24 cellular contexts compared by ENCODE assay signal in the genomic region with DNA sequence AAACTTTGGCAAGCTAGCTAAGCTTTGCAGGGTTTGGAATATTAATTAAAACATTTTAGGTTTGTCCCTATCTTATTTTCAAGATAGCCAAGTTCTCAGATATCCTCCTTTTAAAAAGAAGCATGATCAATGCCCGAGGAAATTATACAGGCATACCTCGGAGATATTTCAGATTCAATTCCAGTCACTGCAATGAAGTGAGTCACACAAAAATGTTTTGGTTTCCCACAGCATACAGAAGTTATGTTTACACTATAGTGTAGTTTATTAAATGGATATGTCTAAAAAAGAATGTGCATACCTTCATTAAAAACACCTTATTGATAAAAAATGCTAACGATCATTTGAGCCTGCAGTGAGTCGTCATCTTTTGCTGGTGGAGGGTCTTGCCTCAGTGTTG.
A peak's percentile ranks its signal among the peaks of the same experiment; 100 is the strongest.
DNase-seq lines count a peak whose midpoint lies in the region; ATAC-seq, FAIRE-seq and TF ChIP-seq lines count a peak whose summit lies in the region.
"Had no signal": no experiment of that assay in that cellular context is flagged by ENCODE, and none has a peak within 500 bp of the region (broad histone marks: within the 10 kb centered on the region; RNA-seq: fewer than 3 reads in every experiment).

No MANE protein-coding gene starts in this region.

- no TSS peak for BruUV-seq in mammary epithelial cell (replicated peaks; lab: Mats Ljungman, UMichigan)

- H3K27me3 ChIP-seq in astrocyte (ENCODE audit: insufficient read depth, low read length) (no peaks in the 10 kb centered on the region), mammary epithelial cell (ENCODE audit: insufficient read depth, low read length) (peaks cover 1% of the 10 kb centered on the region)
- H3K27me3 ChIP-seq: BE2C had no signal

- TF ChIP-seq CTCF in astrocyte (IDR thresholded peaks at IDR 0.05; ENCODE audit: insufficient read depth, low read depth, low read length) (no peak), choroid plexus epithelial cell (conservative IDR thresholded peaks at IDR 0.05; ENCODE audit: low read depth, low read length) (no peak), mammary epithelial cell (conservative IDR thresholded peaks at IDR 0.05 in 1 of 2, IDR thresholded peaks at IDR 0.05 in 1 of 2; ENCODE audit: extremely low read depth in 1 of 2, insufficient read depth in 1 of 2, low read depth in 1 of 2, low read length in 2 of 2) (no peak)

- FAIRE-seq in astrocyte (lab: Jason Lieb, UNC), result no peak
- FAIRE-seq: A204.1, GM12878, H54, HTR-8/SVneo had no signal

- H4K20me1 ChIP-seq in astrocyte (ENCODE audit: insufficient read depth, low read length) (no peaks in the 10 kb centered on the region), mammary epithelial cell (ENCODE audit: insufficient read depth, low read length) (no peaks in the 10 kb centered on the region)

- H3K27me3 Mint-ChIP-seq in astrocyte (ENCODE audit: low read depth, unreplicated experiment), result no peaks in the 10 kb centered on the region
- no peaks in the 10 kb centered on the region for H3K27me3 Mint-ChIP-seq in naive thymus-derived CD8-positive, alpha-beta T cell

- intact Hi-C loops in mammary epithelial cell (cut with micrococcal nuclease), result no loop called here

- H2AFZ ChIP-seq in astrocyte (ENCODE audit: low read depth, low read length) (no peak overlapping the region), mammary epithelial cell (ENCODE audit: low read depth, low read length) (no peak overlapping the region)
- H2AFZ ChIP-seq: GM23338 had no signal

- H3K4me3 ChIP-seq in astrocyte (ENCODE audit: insufficient read depth, low read depth, low read length) (no peak overlapping the region), choroid plexus epithelial cell (ENCODE audit: low read depth, low read length) (no peak overlapping the region), mammary epithelial cell (replicated peaks in 1 of 3; ENCODE audit: insufficient read depth in 1 of 3, low read depth in 2 of 3, low read length in 3 of 3) (no peak overlapping the region)
- H3K4me3 ChIP-seq: GM12878, GM23338 had no signal

- dilution Hi-C loops in mammary epithelial cell (cut with HindIII; ENCODE audit: low sequenced_read_pairs), result no loop called here

- no peak for DNase-seq in astrocyte (ENCODE audit: low read depth)
- peak; percentile 70 for DNase-seq in choroid plexus epithelial cell (ENCODE audit: low read depth)
- no peak for DNase-seq in naive thymus-derived CD8-positive, alpha-beta T cell
- no peak for DNase-seq in NCI-H2029 treated with DMSO at 0.1 percent for 48 hours (lab: John Stamatoyannopoulos, UW)
- DNase-seq in NCI-H345 treated with DMSO at 0.1 percent for 48 hours (lab: John Stamatoyannopoulos, UW; ENCODE audit: unreplicated experiment), result no peak
- no peak for DNase-seq in mammary epithelial cell
- DNase-seq: ACHN; BE2C; C1 segment of cervical spinal cord; CD4-positive, CD25-positive, alpha-beta regulatory T cell; CD8-positive, alpha-beta memory T cell; COR-L47; DMS 273 treated with DMSO at 0.1 percent for 48 hours; DMS53; DND-41; EL; HCEC 1CT had no signal

- peaks cover 7% of the 10 kb centered on the region for H3K9me3 Mint-ChIP-seq in astrocyte (ENCODE audit: unreplicated experiment)
- peaks cover 0 to 20% (median 10%) of the 10 kb centered on the region in 9 donors for H3K9me3 Mint-ChIP-seq in naive thymus-derived CD8-positive, alpha-beta T cell

- CTCF ChIA-PET in mammary epithelial cell (lab: Charles Lee; ENCODE audit: low non-redundant PET), result no interaction called here

- H3K4me1 Mint-ChIP-seq in astrocyte (ENCODE audit: low read depth, unreplicated experiment), result peaks cover 18% of the 10 kb centered on the region
- H3K4me1 Mint-ChIP-seq in naive thymus-derived CD8-positive, alpha-beta T cell, result peaks cover 19 to 52% (median 41%) of the 10 kb centered on the region in 4 donors
- H3K4me1 Mint-ChIP-seq: CD4-positive, CD25-positive, alpha-beta regulatory T cell; CD8-positive, alpha-beta memory T cell; GM23338 had no signal

- H3K27ac Mint-ChIP-seq in astrocyte (ENCODE audit: unreplicated experiment), result peak overlapping the region; percentile 13
- peak overlapping the region in 7 of 10 donors; percentile 2 to 87 (median 60) for H3K27ac Mint-ChIP-seq in naive thymus-derived CD8-positive, alpha-beta T cell
- H3K27ac Mint-ChIP-seq: CD8-positive, alpha-beta memory T cell; GM23338; IgD-negative memory B cell had no signal

- no peak overlapping the region for H3K27ac ChIP-seq in astrocyte (ENCODE audit: low read depth, low read length)
- H3K27ac ChIP-seq in mammary epithelial cell (ENCODE audit: insufficient read depth, low read depth, low read length), result no peak overlapping the region

- H3K9me3 ChIP-seq in astrocyte (ENCODE audit: insufficient read depth, low read depth, low read length) (no peaks in the 10 kb centered on the region), mammary epithelial cell (replicated peaks; ENCODE audit: insufficient read depth, low read length) (no peaks in the 10 kb centered on the region)

- in situ Hi-C loops in mammary epithelial cell (cut with MboI; ENCODE audit: low sequenced_read_pairs in 2 of 2), result no loop called here

- H3K4me2 ChIP-seq in astrocyte (ENCODE audit: low read length) (no peak overlapping the region), mammary epithelial cell (ENCODE audit: insufficient read depth, low read depth, low read length) (no peak overlapping the region)
- H3K4me2 ChIP-seq: GM23338 had no signal

- H3K4me3 Mint-ChIP-seq in astrocyte (ENCODE audit: unreplicated experiment), result no peak overlapping the region
- H3K4me3 Mint-ChIP-seq in naive thymus-derived CD8-positive, alpha-beta T cell, result peak overlapping the region in 5 of 10 donors; percentile 31 to 70 (median 60)
- H3K4me3 Mint-ChIP-seq: CD4-positive, CD25-positive, alpha-beta regulatory T cell; CD8-positive, alpha-beta memory T cell; GM23338; IgD-negative memory B cell had no signal

- ATAC-seq in naive thymus-derived CD8-positive, alpha-beta T cell, result no peak
- no peak for ATAC-seq in HG03280 (IDR thresholded peaks at IDR 0.05; ENCODE audit: unreplicated experiment)
- ATAC-seq: GM12878, GM23338 had no signal

- H3K36me3 Mint-ChIP-seq in astrocyte (ENCODE audit: low read depth, unreplicated experiment), result no peaks in the 10 kb centered on the region
- peaks cover 0 to 7% (median 5%) of the 10 kb centered on the region in 3 donors for H3K36me3 Mint-ChIP-seq in naive thymus-derived CD8-positive, alpha-beta T cell
- H3K36me3 Mint-ChIP-seq: CD4-positive, CD25-positive, alpha-beta regulatory T cell; CD8-positive, alpha-beta memory T cell; IgD-negative memory B cell had no signal

- WGBS in mammary epithelial cell (ENCODE audit: low coverage, missing lambda C conversion rate), result 74% methylated on average over 4 of the region's 4 CpGs

- no peaks in the 10 kb centered on the region for H3K36me3 ChIP-seq in astrocyte (ENCODE audit: insufficient read depth, low read length)
- no peaks in the 10 kb centered on the region for H3K36me3 ChIP-seq in mammary epithelial cell (ENCODE audit: insufficient read depth, low read length)
- H3K36me3 ChIP-seq: BE2C had no signal

- no peak overlapping the region for H3K9ac ChIP-seq in astrocyte (ENCODE audit: low read length)
- no peak overlapping the region for H3K9ac ChIP-seq in mammary epithelial cell (ENCODE audit: insufficient read depth, low read length)

- H3K79me2 ChIP-seq in astrocyte (ENCODE audit: insufficient read depth, low read length), result no peaks in the 10 kb centered on the region
- H3K79me2 ChIP-seq in mammary epithelial cell (ENCODE audit: insufficient read depth, low read length), result no peaks in the 10 kb centered on the region

- H3K4me1 ChIP-seq in astrocyte (ENCODE audit: insufficient read depth, low read length), result no peaks in the 10 kb centered on the region
- no peaks in the 10 kb centered on the region for H3K4me1 ChIP-seq in mammary epithelial cell (ENCODE audit: insufficient read depth, low read length)
- H3K4me1 ChIP-seq: BE2C had no signal

- POLR2A ChIA-PET in naive thymus-derived CD8-positive, alpha-beta T cell (lab: Charles Lee), result no interaction called here
